In genomic region chr1:114033961-114034360, GRCh38 we compare ENCODE assay signal across 16 cellular contexts. TPM values are rescaled to one million over a fixed set of nuclear protein-coding genes. Genes with fewer than 3 reads are reported as not detected.
A peak's percentile ranks its signal among the peaks of the same experiment; 100 is the strongest.
DNase-seq lines count a peak whose midpoint lies in the region; ATAC-seq and TF ChIP-seq lines count a peak whose summit lies in the region.
"Had no signal": no experiment of that assay in that cellular context is flagged by ENCODE, and none has a peak within 500 bp of the region (broad histone marks: within the 10 kb centered on the region; RNA-seq: fewer than 3 reads in every experiment).

No MANE protein-coding gene starts in this region.

- H2AK5ac ChIP-seq in mesendoderm (ENCODE audit: low read length) = no peak overlapping the region

- WGBS in HUES64 = 9% methylated on average over 2 of the region's 2 CpGs
- WGBS in mesendoderm (ENCODE audit: extremely low coverage, insufficient coverage, low lambda C conversion rate) = no CpG with 5 or more reads among the region's 2 CpGs

- H3K27ac Mint-ChIP-seq in GM23338 = no peak overlapping the region
- no peak overlapping the region for H3K27ac Mint-ChIP-seq in activated CD4-positive, alpha-beta memory T cell treated with anti-CD3 and anti-CD28 coated beads, Interleukin-2, amount 10 ng/mL, durations not matched to agents 7 days and 5 days

- H3K18ac ChIP-seq in mesendoderm (ENCODE audit: low read length) = peak overlapping the region; percentile 88

- H3K36me3 Mint-ChIP-seq in GM23338 (ENCODE audit: low read depth) = no peaks in the 10 kb centered on the region; the same call in 2 of the 3 replicates
- no peaks in the 10 kb centered on the region for H3K36me3 Mint-ChIP-seq in activated T-cell treated with anti-CD3 and anti-CD28 coated beads, Interleukin-2, amount 50 U/mL, for 4 hours (ENCODE audit: insufficient read depth)
- no peaks in the 10 kb centered on the region for H3K36me3 Mint-ChIP-seq in activated CD4-positive, alpha-beta memory T cell treated with anti-CD3 and anti-CD28 coated beads, Interleukin-2, amount 10 ng/mL, durations not matched to agents 7 days and 5 days (ENCODE audit: low read depth)

- peaks cover 9% of the 10 kb centered on the region for H3F3A ChIP-seq in GM23338 (replicated peaks; ENCODE audit: low read depth)

- H3K23ac ChIP-seq in mesendoderm (ENCODE audit: low read length) = no peak overlapping the region

- no peaks in the 10 kb centered on the region for H3K9me3 Mint-ChIP-seq in GM23338
- H3K9me3 Mint-ChIP-seq in activated T-cell treated with anti-CD3 and anti-CD28 coated beads, Interleukin-2, amount 50 U/mL, for 4 hours = no peaks in the 10 kb centered on the region
- H3K9me3 Mint-ChIP-seq in activated CD4-positive, alpha-beta memory T cell treated with anti-CD3 and anti-CD28 coated beads, Interleukin-2, amount 10 ng/mL, durations not matched to agents 7 days and 5 days = no peaks in the 10 kb centered on the region

- H3K4me1 ChIP-seq in GM23338 (ENCODE audit: insufficient read depth) = peaks cover 47% of the 10 kb centered on the region
- peaks cover 70% of the 10 kb centered on the region for H3K4me1 ChIP-seq in HUES64 (ENCODE audit: insufficient read depth, low read length)
- peaks cover 37% of the 10 kb centered on the region for H3K4me1 ChIP-seq in mesendoderm (ENCODE audit: control insufficient read depth, low read depth, low read length)

- POLR2A ChIA-PET in activated CD4-positive, alpha-beta memory T cell treated with anti-CD3 and anti-CD28 coated beads, Interleukin-2, amount 10 ng/mL, durations not matched to agents 7 days and 5 days (lab: Charles Lee) = no interaction called here

- no peaks in the 10 kb centered on the region; the same call in 1 of the 2 replicates for H3K9me2 ChIP-seq in GM23338 (ENCODE audit: insufficient read depth)
- H3K9me2 ChIP-seq: SK-N-SH had no signal

- no peak overlapping the region for H2BK5ac ChIP-seq in mesendoderm (ENCODE audit: low read length)

- no peaks in the 10 kb centered on the region for H3K79me1 ChIP-seq in mesendoderm (ENCODE audit: low read length)

- no peak overlapping the region for H4K8ac ChIP-seq in mesendoderm (ENCODE audit: low read depth, low read length)

- H2BK15ac ChIP-seq in mesendoderm (replicated peaks; ENCODE audit: low read depth) = no peak overlapping the region

- H3K4me2 ChIP-seq in GM23338 = peak overlapping the region; percentile 75
- no peak overlapping the region for H3K4me2 ChIP-seq in mesendoderm (ENCODE audit: low read length)
- H3K4me2 ChIP-seq: BLaER1 treated with 17β-estradiol and CSF1 and Interleukin-3, amounts not matched to agents 10 nM and 100 nM had no signal

- H3K36me3 ChIP-seq in GM23338 (ENCODE audit: insufficient read depth) (no peaks in the 10 kb centered on the region), HUES64 (ENCODE audit: insufficient read depth, low read length) (no peaks in the 10 kb centered on the region), mesendoderm (ENCODE audit: control insufficient read depth, insufficient read depth, low read length) (no peaks in the 10 kb centered on the region)
- H3K36me3 ChIP-seq: BLaER1 treated with 17β-estradiol and CSF1 and Interleukin-3, amounts not matched to agents 10 nM and 100 nM had no signal

- H3K79me2 ChIP-seq in GM23338 (replicated peaks; ENCODE audit: insufficient read depth) = peaks cover 5% of the 10 kb centered on the region; the same call in 1 of the 2 replicates
- H3K79me2 ChIP-seq in mesendoderm (ENCODE audit: control insufficient read depth, insufficient read depth, low read length) = no peaks in the 10 kb centered on the region

- H3K4me3 ChIP-seq in GM23338 (peak overlapping the region; percentile 51), HUES64 (ENCODE audit: low read length) (peak overlapping the region; percentile 45), mesendoderm (ENCODE audit: low read length) (no peak overlapping the region)
- H3K4me3 ChIP-seq: BLaER1 treated with 17β-estradiol and CSF1 and Interleukin-3, amounts not matched to agents 10 nM and 100 nM had no signal

- no peaks in the 10 kb centered on the region for H3K27me3 ChIP-seq in GM23338 (ENCODE audit: insufficient read depth)
- H3K27me3 ChIP-seq in HUES64 (ENCODE audit: insufficient read depth, low read length) = no peaks in the 10 kb centered on the region
- no peaks in the 10 kb centered on the region for H3K27me3 ChIP-seq in mesendoderm (ENCODE audit: insufficient read depth, low read length, poor library complexity)
- H3K27me3 ChIP-seq: BLaER1 treated with 17β-estradiol and CSF1 and Interleukin-3, amounts not matched to agents 10 nM and 100 nM had no signal

- H3K56ac ChIP-seq in mesendoderm (ENCODE audit: low read length) = peak overlapping the region; percentile 79

- no peak overlapping the region for H3K4ac ChIP-seq in mesendoderm (ENCODE audit: low read depth, low read length)

- H3K4me1 Mint-ChIP-seq in GM23338 = peaks cover 33% of the 10 kb centered on the region
- no peaks in the 10 kb centered on the region for H3K4me1 Mint-ChIP-seq in activated T-cell treated with anti-CD3 and anti-CD28 coated beads, Interleukin-2, amount 50 U/mL, for 4 hours (ENCODE audit: low read depth)
- no peaks in the 10 kb centered on the region for H3K4me1 Mint-ChIP-seq in activated CD4-positive, alpha-beta memory T cell treated with anti-CD3 and anti-CD28 coated beads, Interleukin-2, amount 10 ng/mL, durations not matched to agents 7 days and 5 days

- peak; percentile 8 for ATAC-seq in GM23338
- no peak for ATAC-seq in GM18517 (IDR thresholded peaks at IDR 0.05; ENCODE audit: unreplicated experiment)
- ATAC-seq in GM19023 (IDR thresholded peaks at IDR 0.05; ENCODE audit: unreplicated experiment) = no peak
- ATAC-seq in activated T-cell treated with anti-CD3 and anti-CD28 coated beads, Interleukin-2, amount 50 U/mL, for 4 hours = no peak

- H3K4me3 Mint-ChIP-seq in GM23338 = no peak overlapping the region
- H3K4me3 Mint-ChIP-seq in activated T-cell treated with anti-CD3 and anti-CD28 coated beads, Interleukin-2, amount 50 U/mL, for 4 hours = no peak overlapping the region
- no peak overlapping the region for H3K4me3 Mint-ChIP-seq in activated CD4-positive, alpha-beta memory T cell treated with anti-CD3 and anti-CD28 coated beads, Interleukin-2, amount 10 ng/mL, durations not matched to agents 7 days and 5 days

- no peak overlapping the region for H2AFZ ChIP-seq in GM23338

- TF ChIP-seq CTCF in GM23338 (conservative IDR thresholded peaks at IDR 0.05; ENCODE audit: low read depth in 2 of 2) = no peak

- peaks cover 4% of the 10 kb centered on the region for H3K27me3 Mint-ChIP-seq in GM23338 (ENCODE audit: insufficient read depth, low read depth, poor library complexity)
- H3K27me3 Mint-ChIP-seq in activated T-cell treated with anti-CD3 and anti-CD28 coated beads, Interleukin-2, amount 50 U/mL, for 4 hours (ENCODE audit: low read depth) = no peaks in the 10 kb centered on the region
- H3K27me3 Mint-ChIP-seq in activated CD4-positive, alpha-beta memory T cell treated with anti-CD3 and anti-CD28 coated beads, Interleukin-2, amount 10 ng/mL, durations not matched to agents 7 days and 5 days = no peaks in the 10 kb centered on the region

- no peaks in the 10 kb centered on the region for H3K9me3 ChIP-seq in HUES64 (ENCODE audit: insufficient read depth, low read depth, low read length)
- H3K9me3 ChIP-seq: BLaER1 treated with 17β-estradiol and CSF1 and Interleukin-3, amounts not matched to agents 10 nM and 100 nM; SK-N-SH had no signal

- H4K5ac ChIP-seq in mesendoderm (ENCODE audit: low read length) = no peak overlapping the region

- H4K20me1 ChIP-seq in GM23338 (replicated peaks; ENCODE audit: insufficient read depth) = no peaks in the 10 kb centered on the region
- H4K20me1 ChIP-seq: BLaER1 treated with 17β-estradiol and CSF1 and Interleukin-3, amounts not matched to agents 10 nM and 100 nM had no signal

- peak; percentile 31 for DNase-seq in GM23338 (ENCODE audit: low spot score)
- peak; percentile 18 for DNase-seq in epithelial cell of prostate (ENCODE audit: low read depth, low spot score)
- no peak for DNase-seq in mesendoderm
- no peak for DNase-seq in activated T-cell treated with anti-CD3 and anti-CD28 coated beads, Interleukin-2, amount 50 U/mL, for 4 hours
- DNase-seq in activated CD4-positive, alpha-beta memory T cell treated with anti-CD3 and anti-CD28 coated beads, Interleukin-2, amount 10 ng/mL, durations not matched to agents 7 days and 5 days = no peak
- DNase-seq: GOT3, NCI-H1048, NCI-H2107, NCI-H345, NCI-H526 treated with DMSO at 0.1 percent for 48 hours, T-helper 1 cell had no signal

- H3K27ac ChIP-seq in GM23338 (ENCODE audit: low read depth) = peak overlapping the region; percentile 98
- H3K27ac ChIP-seq in HUES64 (ENCODE audit: low read depth, low read length) = peak overlapping the region; percentile 98
- H3K27ac ChIP-seq in epithelial cell of prostate = peak overlapping the region; percentile 3
- H3K27ac ChIP-seq in mesendoderm (ENCODE audit: low read depth, low read length) = peak overlapping the region; percentile 84
- H3K27ac ChIP-seq: BLaER1 treated with 17β-estradiol and CSF1 and Interleukin-3, amounts not matched to agents 10 nM and 100 nM had no signal

- H3K9ac ChIP-seq in HUES64 (ENCODE audit: low read depth, low read length) (peak overlapping the region; percentile 63), mesendoderm (ENCODE audit: low read length) (peak overlapping the region; percentile 73)
- H3K9ac ChIP-seq: BLaER1 treated with 17β-estradiol and CSF1 and Interleukin-3, amounts not matched to agents 10 nM and 100 nM; SK-N-SH had no signal

- no peak overlapping the region for H2BK120ac ChIP-seq in mesendoderm (ENCODE audit: low read depth, low read length)

- CTCF ChIA-PET in activated CD4-positive, alpha-beta memory T cell treated with anti-CD3 and anti-CD28 coated beads, Interleukin-2, amount 10 ng/mL, durations not matched to agents 7 days and 5 days (lab: Charles Lee) = no interaction called here

TF ChIP-seq in GM23338, 12 proteins besides CTCF, POLR2A, EP300 and RAD21:
- 0 out of 2 replicates have a peak, but pooled peaks have one; percentile 9 for TF ChIP-seq NANOG (IDR thresholded peaks at IDR 0.05; ENCODE audit: borderline replicate concordance)
- no peak for TF ChIP-seq JUNB (IDR thresholded peaks at IDR 0.05; ENCODE audit: unreplicated experiment)

RNA-seq across cellular contexts. Expression of gene OLFML3, which starts 54.7 kb away (rescaled TPM):
- total RNA-seq in GM23338 (2014; rRNA removed; shearing (Covaris generic)) = 69.9 and 73.6 TPM in 2 replicates
- polyA plus RNA-seq in GM23338 (2016; fragmentation: Nextera tagmentation; extraction: Ambion mirVana) = 42.8 and 44.7 TPM in 2 replicates
- polyA plus RNA-seq in HUES64 (2013, experiment 1 of 2) = 82.4 TPM
- 82.1 TPM for polyA plus RNA-seq in HUES64 (2013, experiment 2 of 2)
- 57.4 TPM for polyA plus RNA-seq in mesendoderm (2013, experiment 1 of 2)
- polyA plus RNA-seq in mesendoderm (2013, experiment 2 of 2) = 60.0 TPM
- total RNA-seq in activated T-cell treated with anti-CD3 and anti-CD28 coated beads, Interleukin-2, amount 50 U/mL, for 4 hours = under 1 TPM; 0.15 to 0.21 (median 0.16) TPM
- total RNA-seq in activated CD4-positive, alpha-beta memory T cell treated with anti-CD3 and anti-CD28 coated beads, Interleukin-2, amount 10 ng/mL, durations not matched to agents 7 days and 5 days = under 1 TPM; 0.20 to 0.45 TPM

Comparison
In these comparisons a context has a peak if more than half of its experiments do, and no peak if none do; other contexts are left out.
1. DNase-seq: peak in GM23338 (single experiment) and epithelial cell of prostate (single experiment); none in mesendoderm (single experiment), activated T-cell treated with anti-CD3 and anti-CD28 coated beads, Interleukin-2, amount 50 U/mL, for 4 hours (single experiment) and activated CD4-positive, alpha-beta memory T cell treated with anti-CD3 and anti-CD28 coated beads, Interleukin-2, amount 10 ng/mL, durations not matched to agents 7 days and 5 days (single experiment).
2. H3K27ac ChIP-seq: peak in every context shown above with its lines; median percentile 98 in GM23338; 98 in HUES64; 84 in mesendoderm; 3 in epithelial cell of prostate.
3. RNA of gene OLFML3, which starts 54.7 kb away (total RNA-seq): 69.9 to 73.6 TPM in GM23338; 0.20 to 0.45 TPM in activated CD4-positive, alpha-beta memory T cell treated with anti-CD3 and anti-CD28 coated beads, Interleukin-2, amount 10 ng/mL, durations not matched to agents 7 days and 5 days and 0.15 to 0.21 TPM in activated T-cell treated with anti-CD3 and anti-CD28 coated beads, Interleukin-2, amount 50 U/mL, for 4 hours; every median in the first group is over 10 times any median in the second.